1 cellular context compared by ENCODE assay signal in genomic region chr1:112704908-112705627, GRCh38.
A peak's percentile ranks its signal among the peaks of the same experiment; 100 is the strongest.
TF ChIP-seq lines count a peak whose summit lies in the region.

No MANE protein-coding gene starts in this region.

TF ChIP-seq in HepG2, 621 proteins besides CTCF, POLR2A, EP300 and RAD21 (continued from another document and continues in another):
- no peak for TF ChIP-seq ZNF44 (CRISPR knock-in tag; IDR thresholded peaks at IDR 0.05)
- peak; percentile 24; the same call in 1 of the 2 replicates for TF ChIP-seq GFI1 (CRISPR knock-in tag; IDR thresholded peaks at IDR 0.05; ENCODE audit: borderline replicate concordance)
- TF ChIP-seq CENPX (CRISPR knock-in tag; IDR thresholded peaks at IDR 0.05) = no peak
- no peak for TF ChIP-seq AHR (CRISPR knock-in tag; IDR thresholded peaks at IDR 0.05)
- TF ChIP-seq HINFP (CRISPR knock-in tag; IDR thresholded peaks at IDR 0.05; ENCODE audit: low read depth) = no peak
- TF ChIP-seq RELA (CRISPR knock-in tag; IDR thresholded peaks at IDR 0.05) = no peak
- no peak for TF ChIP-seq CBX2 (IDR thresholded peaks at IDR 0.05; ENCODE audit: low read depth, low read length)
- TF ChIP-seq CBX2 (CRISPR knock-in tag; IDR thresholded peaks at IDR 0.05; ENCODE audit: low read depth) = no peak
- no peak for TF ChIP-seq PLSCR1 (CRISPR knock-in tag; IDR thresholded peaks at IDR 0.05; ENCODE audit: borderline replicate concordance)
- no peak for TF ChIP-seq ZFP36 (IDR thresholded peaks at IDR 0.05; ENCODE audit: borderline replicate concordance, low read depth, low read length, partially characterized antibody)
- 0 out of 2 replicates have a peak, but pooled peaks have one; percentile 46 for TF ChIP-seq ZFP82 (CRISPR knock-in tag; IDR thresholded peaks at IDR 0.05; ENCODE audit: borderline replicate concordance)
- TF ChIP-seq JDP2 (CRISPR knock-in tag; IDR thresholded peaks at IDR 0.05; ENCODE audit: borderline replicate concordance) = no peak
- TF ChIP-seq SOX6 (IDR thresholded peaks at IDR 0.05) = no peak
- 0 out of 2 replicates have a peak, but pooled peaks have one; percentile 26 for TF ChIP-seq SOX6 (CRISPR knock-in tag; IDR thresholded peaks at IDR 0.05)
- no peak for TF ChIP-seq ZNF737 (CRISPR knock-in tag; IDR thresholded peaks at IDR 0.05; ENCODE audit: borderline replicate concordance)
- no peak for TF ChIP-seq ZNF747 (CRISPR knock-in tag; IDR thresholded peaks at IDR 0.05; ENCODE audit: borderline replicate concordance)
- no peak for TF ChIP-seq XBP1 (CRISPR knock-in tag; IDR thresholded peaks at IDR 0.05)
- no peak for TF ChIP-seq TERF1 (CRISPR knock-in tag; IDR thresholded peaks at IDR 0.05)
- TF ChIP-seq MXD3 (CRISPR knock-in tag; IDR thresholded peaks at IDR 0.05) = peak; percentile 65; the same call in 1 of the 2 replicates
- no peak for TF ChIP-seq IKZF4 (CRISPR knock-in tag; IDR thresholded peaks at IDR 0.05; ENCODE audit: borderline replicate concordance, low read depth, not compliant biosample characterization)
- no peak for TF ChIP-seq CAMTA2 (CRISPR knock-in tag; IDR thresholded peaks at IDR 0.05; ENCODE audit: borderline replicate concordance)
- TF ChIP-seq ELF1 (CRISPR knock-in tag; IDR thresholded peaks at IDR 0.05) = peak; percentile 59
- TF ChIP-seq TBX2 (CRISPR knock-in tag; IDR thresholded peaks at IDR 0.05; ENCODE audit: borderline replicate concordance) = peak; percentile 51; the same call in 1 of the 2 replicates
- TF ChIP-seq REST (IDR thresholded peaks at IDR 0.05; ENCODE audit: borderline replicate concordance in 1 of 2, low read depth in 1 of 2, low read length in 2 of 2) = no peak
- TF ChIP-seq TFDP1 (CRISPR knock-in tag; IDR thresholded peaks at IDR 0.05; ENCODE audit: borderline replicate concordance) = peak; percentile 66; the same call in 1 of the 2 replicates
- peak; percentile 77 for TF ChIP-seq PATZ1 (CRISPR knock-in tag; IDR thresholded peaks at IDR 0.05)
- no peak for TF ChIP-seq TP53 (CRISPR knock-in tag; conservative IDR thresholded peaks at IDR 0.05)
- TF ChIP-seq HBP1 (CRISPR knock-in tag; IDR thresholded peaks at IDR 0.05; ENCODE audit: low read depth) = no peak; the same call in 1 of the 2 replicates
- no peak for TF ChIP-seq PAX8 (CRISPR knock-in tag; IDR thresholded peaks at IDR 0.05; ENCODE audit: borderline replicate concordance)
- TF ChIP-seq ZNF317 (CRISPR knock-in tag; IDR thresholded peaks at IDR 0.05) = peak; percentile 19; the same call in 1 of the 2 replicates
- TF ChIP-seq THAP7 (CRISPR knock-in tag; IDR thresholded peaks at IDR 0.05) = no peak
- TF ChIP-seq ZNF18 (CRISPR knock-in tag; IDR thresholded peaks at IDR 0.05; ENCODE audit: insufficient replicate concordance) = no peak
- TF ChIP-seq HOMEZ (CRISPR knock-in tag; IDR thresholded peaks at IDR 0.05; ENCODE audit: low read depth) = no peak
- no peak for TF ChIP-seq ZXDC (CRISPR knock-in tag; IDR thresholded peaks at IDR 0.05)
- no peak for TF ChIP-seq ZNF570 (CRISPR knock-in tag; IDR thresholded peaks at IDR 0.05; ENCODE audit: borderline replicate concordance)
- no peak for TF ChIP-seq THAP11 (CRISPR knock-in tag; IDR thresholded peaks at IDR 0.05)
- TF ChIP-seq ESRRA (CRISPR knock-in tag; IDR thresholded peaks at IDR 0.05; ENCODE audit: low read depth) = no peak
- TF ChIP-seq ZBTB26 (CRISPR knock-in tag; IDR thresholded peaks at IDR 0.05; ENCODE audit: borderline replicate concordance) = no peak
